Comparison of ENCODE assay signal across 15 cellular contexts in the genomic region with DNA sequence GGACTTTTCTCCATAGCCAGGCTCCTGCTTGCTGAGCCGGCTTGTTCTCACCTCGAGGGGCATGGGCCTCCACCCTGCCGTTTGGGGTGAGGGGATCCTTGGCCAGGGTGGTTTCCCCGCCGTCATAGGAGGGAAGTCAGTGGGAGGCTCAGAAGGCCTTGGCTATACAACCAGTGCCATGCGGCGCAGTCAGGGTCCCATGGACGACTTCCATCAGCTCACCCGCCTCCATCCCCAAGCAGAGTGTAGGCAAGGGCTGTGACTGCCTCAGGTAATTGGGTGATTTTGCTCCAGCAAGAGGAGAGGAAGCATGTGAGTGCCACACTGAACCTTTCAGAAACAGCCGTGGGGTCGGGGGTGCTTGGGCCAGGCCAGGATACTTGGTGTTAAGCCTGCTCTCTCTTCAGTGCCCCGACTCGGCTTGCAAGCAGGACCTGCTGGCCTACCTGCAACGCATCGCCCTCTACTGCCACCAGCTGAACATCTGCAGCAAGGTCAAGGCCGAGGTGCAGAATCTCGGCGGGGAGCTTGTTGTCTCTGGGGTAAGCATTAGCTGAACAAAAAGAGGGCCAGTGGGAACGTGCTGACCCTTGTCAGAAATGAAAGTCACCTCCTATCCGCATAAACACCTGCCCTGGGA. TPM values are rescaled to one million over a fixed set of nuclear protein-coding genes. Genes with fewer than 3 reads are reported as not detected.
DNase-seq lines count a peak whose midpoint lies in the region; ATAC-seq, FAIRE-seq and TF ChIP-seq lines count a peak whose summit lies in the region.
"Had no signal": no experiment of that assay in that cellular context is flagged by ENCODE, and none has a peak within 500 bp of the region (broad histone marks: within the 10 kb centered on the region; RNA-seq: fewer than 3 reads in every experiment).

No MANE protein-coding gene starts in this region.

- in situ Hi-C loops in GM13977 (cut with MboI; ENCODE audit: low pct_unique_long_range_greater_than_20kb, low sequenced_read_pairs, unreplicated experiment): no loop called here

- no peak overlapping the region for H3K4me2 ChIP-seq in DND-41 (ENCODE audit: insufficient read depth, low read length)

- no peak overlapping the region for H2AFZ ChIP-seq in DND-41 (ENCODE audit: low read depth, low read length)

- no peaks in the 10 kb centered on the region for H3K27me3 ChIP-seq in DND-41 (ENCODE audit: insufficient read depth, low read length, poor library complexity)

- no peaks in the 10 kb centered on the region for H3K4me1 ChIP-seq in DND-41 (ENCODE audit: insufficient read depth, low read length)

- H3K36me3 ChIP-seq in DND-41 (ENCODE audit: insufficient read depth, low read length): no peaks in the 10 kb centered on the region

- no peak overlapping the region for H3K27ac ChIP-seq in DND-41 (ENCODE audit: low read length)

- FAIRE-seq in GM12892 (lab: Jason Lieb, UNC): no peak
- FAIRE-seq: endometrium, RCC 7860 had no signal

- no peaks in the 10 kb centered on the region for H3K79me2 ChIP-seq in DND-41 (ENCODE audit: insufficient read depth, low read length)

- no peak for TF ChIP-seq POLR2A in GM12892 (IDR thresholded peaks at IDR 0.05; ENCODE audit: low read depth, low read length)

- no peaks in the 10 kb centered on the region; the same call in 1 of the 2 replicates for H4K20me1 ChIP-seq in DND-41 (ENCODE audit: insufficient read depth, low read length)

- no peak for DNase-seq in DND-41
- no peak for DNase-seq in GM13977 (ENCODE audit: low spot score)
- peak; percentile 38 for DNase-seq in iPS DF 19.7 (ENCODE audit: low read depth, low spot score)
- no peak for DNase-seq in central memory CD4-positive, alpha-beta T cell
- DNase-seq in GM12892 (ENCODE audit: insufficient read length): no peak
- DNase-seq: activated CD4-positive, alpha-beta T cell treated with anti-CD3 and anti-CD28 coated beads for 48 hours; GF-D8; NCI-H1105 treated with DMSO at 0.1 percent for 48 hours had no signal

- no peaks in the 10 kb centered on the region for H3K9me3 ChIP-seq in DND-41 (ENCODE audit: insufficient read depth, low read length, severe bottlenecking)

- no peak overlapping the region for H3K9ac ChIP-seq in DND-41 (ENCODE audit: low read depth, low read length)

- no peak overlapping the region for H3K4me3 ChIP-seq in DND-41 (ENCODE audit: low read depth in 1 of 2, low read length in 2 of 2)
- H3K4me3 ChIP-seq in WI38 (ENCODE audit: low read depth, low read length): no peak overlapping the region

- peak; percentile 31 for TF ChIP-seq CTCF in DND-41 (IDR thresholded peaks at IDR 0.05; ENCODE audit: borderline replicate concordance, extremely low read depth, low read length, poor library complexity, severe bottlenecking)
- TF ChIP-seq CTCF in GM13977 (IDR thresholded peaks at IDR 0.05; ENCODE audit: extremely low read depth, insufficient read depth, missing control alignments): peak; percentile 20
- peak; percentile 2; the same call in 1 of the 2 replicates for TF ChIP-seq CTCF in WI38 (IDR thresholded peaks at IDR 0.05; ENCODE audit: low read depth, low read length)

- ATAC-seq in DND-41 (ENCODE audit: insufficient read depth, low read depth): no peak
- ATAC-seq in GM18907 (IDR thresholded peaks at IDR 0.05; ENCODE audit: unreplicated experiment): no peak
- ATAC-seq in GM21515 (IDR thresholded peaks at IDR 0.05; ENCODE audit: unreplicated experiment): no peak
- ATAC-seq: activated T-helper 17 cell treated with anti-CD3 and anti-CD28 coated beads, Interleukin-2, amount 50 U/mL, for 72 hours; natural killer cell treated with Interleukin-12 subunit alpha and Interleukin-12 subunit beta and Interleukin-15 and Interleukin-18, amount 100 ng/mL, for 72 hours had no signal

RNA-seq across cellular contexts. Expression of gene LRRTM2, which starts 57.2 kb away (rescaled TPM):
- 0.28 TPM for polyA plus RNA-seq in GM12892 (2012; ENCODE audit: missing spikeins)
